Comparison of ENCODE assay signal across 13 cellular contexts in genomic region chr5:179264641-179265528, GRCh38.
DNase-seq lines count a peak whose midpoint lies in the region; ATAC-seq and TF ChIP-seq lines count a peak whose summit lies in the region.
"Had no signal": no experiment of that assay in that cellular context is flagged by ENCODE, and none has a peak within 500 bp of the region (broad histone marks: within the 10 kb centered on the region; RNA-seq: fewer than 3 reads in every experiment).

No MANE protein-coding gene starts in this region.

- H3K27me3 Mint-ChIP-seq in GM23338 (ENCODE audit: insufficient read depth, low read depth, poor library complexity) = peaks cover 11% of the 10 kb centered on the region
- no peaks in the 10 kb centered on the region for H3K27me3 Mint-ChIP-seq in activated CD8-positive, alpha-beta T cell treated with anti-CD3 and anti-CD28 coated beads, Interleukin-2, amount 10 ng/mL, durations not matched to agents 7 days and 5 days (ENCODE audit: low read depth)

- CTCF ChIA-PET in activated CD8-positive, alpha-beta T cell treated with anti-CD3 and anti-CD28 coated beads, Interleukin-2, amount 10 ng/mL, durations not matched to agents 7 days and 5 days (lab: Charles Lee) = no interaction called here

- TF ChIP-seq CTCF in GM23338 (conservative IDR thresholded peaks at IDR 0.05; ENCODE audit: low read depth in 2 of 2) (no peak), ascending aorta (IDR thresholded peaks at IDR 0.05) (no peak), left lung (IDR thresholded peaks at IDR 0.05) (no peak)

- no peaks in the 10 kb centered on the region for H3K9me2 ChIP-seq in GM23338 (ENCODE audit: insufficient read depth)

- no peaks in the 10 kb centered on the region for H3K27me3 ChIP-seq in GM23338 (ENCODE audit: insufficient read depth)
- no peaks in the 10 kb centered on the region for H3K27me3 ChIP-seq in ascending aorta
- peaks cover 0 to 39% of the 10 kb centered on the region in 2 donors for H3K27me3 ChIP-seq in left lung
- no peaks in the 10 kb centered on the region for H3K27me3 ChIP-seq in skeletal muscle tissue (ENCODE audit: control insufficient read depth in 3 of 3, insufficient read depth in 3 of 3, low read length in 3 of 3)

- no peaks in the 10 kb centered on the region for H3K9me3 ChIP-seq in ascending aorta
- H3K9me3 ChIP-seq in left lung = no peaks in the 10 kb centered on the region
- H3K9me3 ChIP-seq in skeletal muscle tissue (ENCODE audit: control insufficient read depth in 3 of 3, low read length in 3 of 3) = no peaks in the 10 kb centered on the region
- H3K9me3 ChIP-seq: Caco-2 had no signal

- intact Hi-C loops in ascending aorta (cut with DNase I) = loop anchor here (1.0 to 10.0 kb wide), 3 partner anchors 47 to 290 kb away; partner anchors contain the start of genes ADAMTS2 and RUFY1
- intact Hi-C loops in left lung (cut with DNase I) = no loop called here

- no peaks in the 10 kb centered on the region; the same call in 2 of the 3 replicates for H3K36me3 Mint-ChIP-seq in GM23338 (ENCODE audit: low read depth)
- no peaks in the 10 kb centered on the region for H3K36me3 Mint-ChIP-seq in activated CD8-positive, alpha-beta T cell treated with anti-CD3 and anti-CD28 coated beads, Interleukin-2, amount 10 ng/mL, durations not matched to agents 7 days and 5 days (ENCODE audit: low read depth)

- no peak overlapping the region for H3K27ac Mint-ChIP-seq in GM23338
- H3K27ac Mint-ChIP-seq in activated CD8-positive, alpha-beta T cell treated with anti-CD3 and anti-CD28 coated beads, Interleukin-2, amount 10 ng/mL, durations not matched to agents 7 days and 5 days = no peak overlapping the region

- no peaks in the 10 kb centered on the region for H3K4me1 ChIP-seq in GM23338 (ENCODE audit: insufficient read depth)
- peaks cover 13 to 26% of the 10 kb centered on the region in 2 donors for H3K4me1 ChIP-seq in ascending aorta
- H3K4me1 ChIP-seq in left lung = peaks cover 4% of the 10 kb centered on the region in 2 donors
- peaks cover 45 to 46% (median 45%) of the 10 kb centered on the region in 3 donors for H3K4me1 ChIP-seq in skeletal muscle tissue (ENCODE audit: control insufficient read depth in 3 of 3, insufficient read depth in 3 of 3, low read length in 3 of 3)
- H3K4me1 ChIP-seq: parathyroid adenoma had no signal

- H3K4me1 Mint-ChIP-seq in GM23338 = peaks cover 14% of the 10 kb centered on the region
- H3K4me1 Mint-ChIP-seq in activated CD8-positive, alpha-beta T cell treated with anti-CD3 and anti-CD28 coated beads, Interleukin-2, amount 10 ng/mL, durations not matched to agents 7 days and 5 days (ENCODE audit: low read depth) = no peaks in the 10 kb centered on the region

- POLR2A ChIA-PET in activated CD8-positive, alpha-beta T cell treated with anti-CD3 and anti-CD28 coated beads, Interleukin-2, amount 10 ng/mL, durations not matched to agents 7 days and 5 days (lab: Charles Lee) = no interaction called here

- no peak overlapping the region for H3K4me2 ChIP-seq in GM23338
- H3K4me2 ChIP-seq: KMS-11 had no signal

- no peaks in the 10 kb centered on the region for H3K9me3 Mint-ChIP-seq in GM23338
- H3K9me3 Mint-ChIP-seq in activated CD8-positive, alpha-beta T cell treated with anti-CD3 and anti-CD28 coated beads, Interleukin-2, amount 10 ng/mL, durations not matched to agents 7 days and 5 days (ENCODE audit: insufficient read depth) = no peaks in the 10 kb centered on the region

- H3F3A ChIP-seq in GM23338 (replicated peaks; ENCODE audit: low read depth) = no peaks in the 10 kb centered on the region

- no peaks in the 10 kb centered on the region for H4K20me1 ChIP-seq in GM23338 (replicated peaks; ENCODE audit: insufficient read depth)

- DNase-seq in GM23338 (ENCODE audit: low spot score) = peak; percentile 22
- DNase-seq in ascending aorta (ENCODE audit: low spot score in 2 of 2) = peak in 1 of 2 donors; percentile 55
- DNase-seq in left lung = peak; percentile 29 to 61
- DNase-seq in activated CD8-positive, alpha-beta T cell treated with anti-CD3 and anti-CD28 coated beads, Interleukin-2, amount 10 ng/mL, durations not matched to agents 7 days and 5 days = no peak
- DNase-seq in hepatic stellate cell (ENCODE audit: low spot score) = no peak
- DNase-seq in OCI-M1 (lab: John Stamatoyannopoulos, UW) = no peak
- DNase-seq: NCI-H2107 had no signal

- ATAC-seq in GM23338 (peak; percentile 8), left lung (no peak), HG03469 (IDR thresholded peaks at IDR 0.05; ENCODE audit: unreplicated experiment) (no peak)
- ATAC-seq in activated CD8-positive, alpha-beta T cell treated with anti-CD3 and anti-CD28 coated beads, Interleukin-2, amount 10 ng/mL, durations not matched to agents 7 days and 5 days = no peak
- ATAC-seq: PC-3 had no signal

- no peaks in the 10 kb centered on the region for H3K79me2 ChIP-seq in GM23338 (replicated peaks; ENCODE audit: insufficient read depth)
- H3K79me2 ChIP-seq: parathyroid adenoma had no signal

- H3K36me3 ChIP-seq in GM23338 (ENCODE audit: insufficient read depth) = no peaks in the 10 kb centered on the region
- no peaks in the 10 kb centered on the region for H3K36me3 ChIP-seq in ascending aorta
- H3K36me3 ChIP-seq in left lung = no peaks in the 10 kb centered on the region
- no peaks in the 10 kb centered on the region for H3K36me3 ChIP-seq in skeletal muscle tissue (ENCODE audit: control insufficient read depth in 3 of 3, insufficient read depth in 3 of 3, low read length in 3 of 3)

- H3K27ac ChIP-seq in GM23338 (ENCODE audit: low read depth) (no peak overlapping the region), ascending aorta (peak overlapping the region; percentile 28 to 64), left lung (peak overlapping the region in 1 of 2 donors; percentile 78), skeletal muscle tissue (ENCODE audit: low read depth, low read length) (peak overlapping the region; percentile 64)
- H3K27ac ChIP-seq: KMS-11, parathyroid adenoma had no signal

- H3K4me3 ChIP-seq in GM23338 (no peak overlapping the region), ascending aorta (peak overlapping the region in 1 of 2 donors; percentile 48), left lung (no peak overlapping the region), skeletal muscle tissue (ENCODE audit: low read length in 3 of 3) (peak overlapping the region in 2 of 3 donors; percentile 32 to 52)

- no peak overlapping the region for H3K4me3 Mint-ChIP-seq in GM23338
- no peak overlapping the region for H3K4me3 Mint-ChIP-seq in activated CD8-positive, alpha-beta T cell treated with anti-CD3 and anti-CD28 coated beads, Interleukin-2, amount 10 ng/mL, durations not matched to agents 7 days and 5 days

- peak overlapping the region in 2 of 3 donors; percentile 62 to 74 for H3K9ac ChIP-seq in skeletal muscle tissue (ENCODE audit: low read depth in 1 of 3, low read length in 3 of 3)
- H3K9ac ChIP-seq: KMS-11, parathyroid adenoma had no signal

- H2AFZ ChIP-seq in GM23338 = no peak overlapping the region
- H2AFZ ChIP-seq: parathyroid adenoma had no signal

TF ChIP-seq in GM23338, 12 proteins besides CTCF, POLR2A, EP300 and RAD21 (continues in another document):
- no peak for TF ChIP-seq POLR2AphosphoS5 (IDR thresholded peaks at IDR 0.05; ENCODE audit: low read depth)

Comparison
In these comparisons a context has a peak if more than half of its experiments do, and no peak if none do; other contexts are left out.
1. DNase-seq: peak in GM23338 (single experiment) and left lung (2 of 2); none in activated CD8-positive, alpha-beta T cell treated with anti-CD3 and anti-CD28 coated beads, Interleukin-2, amount 10 ng/mL, durations not matched to agents 7 days and 5 days (single experiment), hepatic stellate cell (single experiment) and OCI-M1 (single experiment).
2. H3K4me3 ChIP-seq: peak in skeletal muscle tissue (2 of 3); none in GM23338 (single experiment) and left lung (0 of 2).